In the genomic region with DNA sequence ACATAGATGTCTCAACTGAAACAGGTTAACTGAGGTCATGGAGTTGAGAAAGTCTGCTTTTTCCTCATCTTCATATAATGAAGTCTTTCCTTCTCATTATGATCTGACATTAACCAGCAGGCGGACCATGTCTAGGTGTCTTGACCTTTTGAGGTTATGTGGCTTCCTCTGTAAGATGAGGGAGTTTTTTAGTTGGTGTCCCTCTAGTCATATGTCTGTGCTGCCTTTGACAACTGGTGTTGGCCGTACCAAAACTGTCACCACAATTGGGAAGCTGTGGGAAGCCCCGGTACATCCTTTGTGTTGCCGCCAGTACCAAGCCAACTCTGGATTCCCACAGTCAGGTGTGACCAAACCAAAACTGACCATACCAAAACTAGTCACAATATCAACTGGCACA, we compare ENCODE assay signal across 24 cellular contexts.
DNase-seq lines count a peak whose midpoint lies in the region; ATAC-seq and TF ChIP-seq lines count a peak whose summit lies in the region.
"Had no signal": no experiment of that assay in that cellular context is flagged by ENCODE, and none has a peak within 500 bp of the region (broad histone marks: within the 10 kb centered on the region; RNA-seq: fewer than 3 reads in every experiment).

No MANE protein-coding gene starts in this region.

- peak overlapping the region; percentile 10 for H3K27ac Mint-ChIP-seq in Caco-2 (ENCODE audit: unreplicated experiment)
- H3K27ac Mint-ChIP-seq in immature natural killer cell, result peak overlapping the region in 3 of 6 donors; percentile 45 to 71 (median 69)
- H3K27ac Mint-ChIP-seq: activated CD8-positive, alpha-beta T cell treated with anti-CD3 and anti-CD28 coated beads, Interleukin-2, amount 10 ng/mL, durations not matched to agents 7 days and 5 days; IgD-negative memory B cell; neural progenitor cell had no signal

- H3K4me3 Mint-ChIP-seq in Caco-2 (ENCODE audit: unreplicated experiment) (no peak overlapping the region), immature natural killer cell (peak overlapping the region in 1 of 5 donors; percentile 24)
- H3K4me3 Mint-ChIP-seq: activated CD8-positive, alpha-beta T cell treated with anti-CD3 and anti-CD28 coated beads, Interleukin-2, amount 10 ng/mL, durations not matched to agents 7 days and 5 days; IgD-negative memory B cell; neural progenitor cell had no signal

- H3K27me3 Mint-ChIP-seq in Caco-2 (ENCODE audit: insufficient read depth, unreplicated experiment), result no peaks in the 10 kb centered on the region
- H3K27me3 Mint-ChIP-seq in immature natural killer cell (ENCODE audit: low read depth in 3 of 3), result peaks cover 14 to 27% (median 17%) of the 10 kb centered on the region in 3 donors

- intact Hi-C loops in Caco-2 (cut with micrococcal nuclease; ENCODE audit: unreplicated experiment) (loop anchor here (1.0 to 5.0 kb wide), 4 partner anchors 8 to 147 kb away; a partner anchor contains a TSS), right lobe of liver (cut with DNase I) (no loop called here)

- H3K4me1 ChIP-seq in Caco-2 (peaks cover 65% of the 10 kb centered on the region), right lobe of liver (no peaks in the 10 kb centered on the region)

- BruUV-seq in Caco-2 (replicated peaks; lab: Mats Ljungman, UMichigan), result no TSS peak

- TF ChIP-seq CTCF in Caco-2 (IDR thresholded peaks at IDR 0.05; ENCODE audit: insufficient read depth in 1 of 2, low read depth in 1 of 2, low read length in 1 of 2, severe bottlenecking in 1 of 2, unreplicated experiment in 1 of 2) (no peak), right lobe of liver (IDR thresholded peaks at IDR 0.05) (no peak)

- peaks cover 32% of the 10 kb centered on the region for H3K36me3 Mint-ChIP-seq in Caco-2 (ENCODE audit: insufficient read depth, unreplicated experiment)
- no peaks in the 10 kb centered on the region for H3K36me3 Mint-ChIP-seq in immature natural killer cell
- H3K36me3 Mint-ChIP-seq: IgD-negative memory B cell had no signal

- DNase-seq in Caco-2, result no peak
- DNase-seq in immature natural killer cell, result peak; percentile 40 to 52 (median 44)
- DNase-seq in erythroblast (lab: John Stamatoyannopoulos, UW), result no peak
- no peak for DNase-seq in effector CD4-positive, alpha-beta T cell
- DNase-seq in activated CD8-positive, alpha-beta memory T cell treated with anti-CD3 and anti-CD28 coated beads, Interleukin-2, amount 50 U/mL, for 4 hours, result no peak
- DNase-seq in right lobe of liver, result no peak
- DNase-seq: ACHN; activated CD4-positive, CD25-positive, alpha-beta regulatory T cell treated with anti-CD3 and anti-CD28 coated beads, Interleukin-2, amount 50 U/mL, for 72 hours; activated CD8-positive, alpha-beta T cell treated with anti-CD3 and anti-CD28 coated beads, Interleukin-2, amount 10 ng/mL, durations not matched to agents 7 days and 5 days; activated gamma-delta T cell; cerebellar nuclear complex; DMS79; GF-D8; kidney glomerular epithelial cell; lower lobe of right lung; mucosa of descending colon; NCI-H2081 treated with DMSO at 0.1 percent for 48 hours; NCI-H446; SHP77; upper lobe of right lung had no signal

- POLR2A ChIA-PET in Caco-2 (lab: Charles Lee), result no interaction called here

- H3K9me3 Mint-ChIP-seq in Caco-2 (ENCODE audit: unreplicated experiment) (peaks cover 15% of the 10 kb centered on the region), immature natural killer cell (no peaks in the 10 kb centered on the region)

- peak; percentile 53 for ATAC-seq in GM19025 (IDR thresholded peaks at IDR 0.05; ENCODE audit: low read depth, unreplicated experiment)
- ATAC-seq in HG03521 (IDR thresholded peaks at IDR 0.05; ENCODE audit: unreplicated experiment), result peak; percentile 39
- no peak for ATAC-seq in right lobe of liver
- ATAC-seq: activated CD8-positive, alpha-beta T cell treated with anti-CD3 and anti-CD28 coated beads, Interleukin-2, amount 10 ng/mL, durations not matched to agents 7 days and 5 days; lower lobe of right lung; mucosa of descending colon; upper lobe of right lung had no signal

- H3K4me1 Mint-ChIP-seq in Caco-2 (ENCODE audit: low read depth, unreplicated experiment) (peaks cover 44% of the 10 kb centered on the region), immature natural killer cell (peaks cover 38 to 46% of the 10 kb centered on the region in 2 donors)

- TF ChIP-seq POLR2A in erythroblast (IDR thresholded peaks at IDR 0.05; ENCODE audit: low read length) (no peak), right lobe of liver (IDR thresholded peaks at IDR 0.05) (no peak)

- H3K36me3 ChIP-seq in Caco-2 (ENCODE audit: control insufficient read depth, insufficient read depth, low read length) (no peaks in the 10 kb centered on the region), right lobe of liver (no peaks in the 10 kb centered on the region)
- H3K36me3 ChIP-seq: lower lobe of right lung, neural progenitor cell, upper lobe of right lung had no signal

- H3K27me3 ChIP-seq in Caco-2 (replicated peaks; ENCODE audit: control insufficient read depth, insufficient read depth, low read length) (no peaks in the 10 kb centered on the region), right lobe of liver (no peaks in the 10 kb centered on the region)
- H3K27me3 ChIP-seq: neural progenitor cell, upper lobe of right lung had no signal

- 76% methylated on average over 4 of the region's 4 CpGs for WGBS in right lobe of liver (ENCODE audit: insufficient coverage, low coverage, low lambda C conversion rate, missing lambda C conversion rate)

- H3K4me3 ChIP-seq in Caco-2 (ENCODE audit: low read depth, low read length) (no peak overlapping the region), right lobe of liver (no peak overlapping the region)
- H3K4me3 ChIP-seq: lower lobe of right lung, mucosa of descending colon, neural progenitor cell, upper lobe of right lung had no signal

- CTCF ChIA-PET in Caco-2 (lab: Charles Lee), result no interaction called here

- H3K9me3 ChIP-seq in Caco-2, result peaks cover 5% of the 10 kb centered on the region
- no peaks in the 10 kb centered on the region for H3K9me3 ChIP-seq in right lobe of liver
- H3K9me3 ChIP-seq: lower lobe of right lung, mucosa of descending colon, upper lobe of right lung had no signal

- no peak overlapping the region for H3K27ac ChIP-seq in right lobe of liver
- H3K27ac ChIP-seq: lower lobe of right lung, neural progenitor cell, upper lobe of right lung had no signal

Comparison
In these comparisons a context has a peak if more than half of its experiments do, and no peak if none do; other contexts are left out.
1. DNase-seq: peak in immature natural killer cell (3 of 3); none in Caco-2 (0 of 2), erythroblast (0 of 2), effector CD4-positive, alpha-beta T cell (single experiment), activated CD8-positive, alpha-beta memory T cell treated with anti-CD3 and anti-CD28 coated beads, Interleukin-2, amount 50 U/mL, for 4 hours (single experiment) and right lobe of liver (0 of 3).
2. ATAC-seq: peak in GM19025 (single experiment) and HG03521 (single experiment); none in right lobe of liver (0 of 4).